In genomic region chr1:156744786-156745419, GRCh38 we compare ENCODE assay signal across 9 cellular contexts. TPM values are rescaled to one million over a fixed set of nuclear protein-coding genes. Genes with fewer than 3 reads are reported as not detected.
DNase-seq lines count a peak whose midpoint lies in the region; TF ChIP-seq lines count a peak whose summit lies in the region.
"Had no signal": no experiment of that assay in that cellular context is flagged by ENCODE, and none has a peak within 500 bp of the region (broad histone marks: within the 10 kb centered on the region; RNA-seq: fewer than 3 reads in every experiment).

No MANE protein-coding gene starts in this region.

- peak overlapping the region; percentile 94; the same call in 1 of the 2 replicates for H3K4me2 ChIP-seq in KMS-11
- no peak overlapping the region for H3K4me2 ChIP-seq in osteoblast (ENCODE audit: insufficient read depth, low read length)

- no peak overlapping the region for H3K4me3 Mint-ChIP-seq in CD14-positive monocyte
- no peak overlapping the region for H3K4me3 Mint-ChIP-seq in dendritic cell treated with granulocyte-macrophage colony-stimulating factor and Interleukin-4, amounts not matched to agents 40 ng/mL and 50 ng/mL, for 4 days

- H2AFZ ChIP-seq in KMS-11 (ENCODE audit: low read depth): no peak overlapping the region
- no peak overlapping the region for H2AFZ ChIP-seq in osteoblast (ENCODE audit: low read length)

- H4K20me1 ChIP-seq in KMS-11 (ENCODE audit: insufficient read depth): peaks cover 11% of the 10 kb centered on the region; the same call in 1 of the 2 replicates
- no peaks in the 10 kb centered on the region for H4K20me1 ChIP-seq in osteoblast (ENCODE audit: insufficient read depth, low read length)

- H3K9me3 Mint-ChIP-seq in CD14-positive monocyte: peaks cover 0 to 2% (median 0%) of the 10 kb centered on the region in 7 donors
- no peaks in the 10 kb centered on the region for H3K9me3 Mint-ChIP-seq in dendritic cell treated with granulocyte-macrophage colony-stimulating factor and Interleukin-4, amounts not matched to agents 40 ng/mL and 50 ng/mL, for 4 days

- H3K4me3 ChIP-seq in KMS-11 (IDR thresholded peaks at IDR 0.05; ENCODE audit: insufficient read depth, low read depth, low read length) (no peak overlapping the region), osteoblast (ENCODE audit: insufficient read depth, low read length) (no peak overlapping the region), Peyer's patch (no peak overlapping the region)

- H3K27me3 ChIP-seq in KMS-11 (ENCODE audit: insufficient read depth, low read depth) (no peaks in the 10 kb centered on the region), osteoblast (ENCODE audit: insufficient read depth, low read length) (no peaks in the 10 kb centered on the region), Peyer's patch (no peaks in the 10 kb centered on the region)

- peak overlapping the region; percentile 86; the same call in 1 of the 2 replicates for H3K27ac ChIP-seq in KMS-11
- H3K27ac ChIP-seq in osteoblast (ENCODE audit: low read depth, low read length): peak overlapping the region; percentile 100
- peak overlapping the region in 1 of 4 donors; percentile 99 for H3K27ac ChIP-seq in Peyer's patch

- intact Hi-C loops in CD14-positive monocyte (cut with micrococcal nuclease): loop anchor here in 1 of 2 donors (5.0 kb wide), 1 partner anchor 243 kb away; the partner anchor contains the start of gene MEF2D
- intact Hi-C loops in dendritic cell treated with granulocyte-macrophage colony-stimulating factor and Interleukin-4, amounts not matched to agents 40 ng/mL and 50 ng/mL, for 4 days (cut with micrococcal nuclease): no loop called here

- peaks cover 28 to 41% of the 10 kb centered on the region in 2 donors for H3K36me3 Mint-ChIP-seq in CD14-positive monocyte
- H3K36me3 Mint-ChIP-seq in dendritic cell treated with granulocyte-macrophage colony-stimulating factor and Interleukin-4, amounts not matched to agents 40 ng/mL and 50 ng/mL, for 4 days (ENCODE audit: low read depth): peaks cover 85% of the 10 kb centered on the region

- TF ChIP-seq POLR2A in Peyer's patch (IDR thresholded peaks at IDR 0.05): no peak

- no peak overlapping the region for H3K9ac ChIP-seq in KMS-11

- H3K27ac Mint-ChIP-seq in CD14-positive monocyte: peak overlapping the region; percentile 37 to 96 (median 89)
- peak overlapping the region; percentile 92 for H3K27ac Mint-ChIP-seq in dendritic cell treated with granulocyte-macrophage colony-stimulating factor and Interleukin-4, amounts not matched to agents 40 ng/mL and 50 ng/mL, for 4 days

- DNase-seq in CD14-positive monocyte (ENCODE audit: low spot score) (no peak), osteoblast (ENCODE audit: insufficient read length, low spot score, missing footprints) (no peak), amygdala (lab: John Stamatoyannopoulos, UW) (no peak), SW480 (ENCODE audit: low spot score) (no peak), DMS53 (lab: John Stamatoyannopoulos, UW) (no peak), Peyer's patch (no peak)
- DNase-seq: DMS79 treated with DMSO at 0.1 percent for 48 hours had no signal

- H3K4me1 ChIP-seq in KMS-11 (ENCODE audit: low read depth, poor library complexity, severe bottlenecking) (peaks cover 72% of the 10 kb centered on the region), osteoblast (ENCODE audit: insufficient read depth, low read length) (peaks cover 53% of the 10 kb centered on the region), Peyer's patch (peaks cover 0 to 48% (median 34%) of the 10 kb centered on the region in 4 donors)

- peaks cover 78% of the 10 kb centered on the region for H3K79me2 ChIP-seq in KMS-11 (ENCODE audit: insufficient read depth, low read depth)
- H3K79me2 ChIP-seq in osteoblast (ENCODE audit: insufficient read depth, low read length): peaks cover 74% of the 10 kb centered on the region

- no peaks in the 10 kb centered on the region for H3K9me3 ChIP-seq in osteoblast (ENCODE audit: low read depth, low read length)
- no peaks in the 10 kb centered on the region for H3K9me3 ChIP-seq in Peyer's patch

- peaks cover 63% of the 10 kb centered on the region for H3K4me1 Mint-ChIP-seq in CD14-positive monocyte
- peaks cover 83% of the 10 kb centered on the region for H3K4me1 Mint-ChIP-seq in dendritic cell treated with granulocyte-macrophage colony-stimulating factor and Interleukin-4, amounts not matched to agents 40 ng/mL and 50 ng/mL, for 4 days (ENCODE audit: low read depth)

- H3K36me3 ChIP-seq in KMS-11 (ENCODE audit: insufficient read depth) (no peaks in the 10 kb centered on the region; the same call in 1 of the 2 replicates), osteoblast (ENCODE audit: insufficient read depth, low read length) (peaks cover 44% of the 10 kb centered on the region), Peyer's patch (peaks cover 0 to 32% (median 0%) of the 10 kb centered on the region in 3 donors)

- TF ChIP-seq CTCF in CD14-positive monocyte (IDR thresholded peaks at IDR 0.05) (no peak), KMS-11 (conservative IDR thresholded peaks at IDR 0.05; ENCODE audit: low read depth, low read length) (no peak), osteoblast (IDR thresholded peaks at IDR 0.05; ENCODE audit: extremely low read depth, low read depth, low read length) (no peak), Peyer's patch (IDR thresholded peaks at IDR 0.05) (no peak)

- peaks cover 0 to 3% (median 2%) of the 10 kb centered on the region in 3 donors for H3K27me3 Mint-ChIP-seq in CD14-positive monocyte (ENCODE audit: low read depth in 3 of 3)
- no peaks in the 10 kb centered on the region for H3K27me3 Mint-ChIP-seq in dendritic cell treated with granulocyte-macrophage colony-stimulating factor and Interleukin-4, amounts not matched to agents 40 ng/mL and 50 ng/mL, for 4 days

RNA-seq across cellular contexts. Expression of gene MRPL24, which starts 4.0 kb away (rescaled TPM):
- 10 to 100 TPM; 38.4 to 47.0 TPM for polyA plus RNA-seq in CD14-positive monocyte
- 16.2 and 17.7 TPM in 2 replicates for total RNA-seq in osteoblast
- 10 to 100 TPM; 15.7 to 35.8 (median 22.0) TPM for total RNA-seq in Peyer's patch

RNA-seq across cellular contexts. Expression of gene HDGF, which starts 6.6 kb away (rescaled TPM):
- 10 to 100 TPM; 23.9 to 49.9 TPM for polyA plus RNA-seq in CD14-positive monocyte
- 167 and 177 TPM in 2 replicates for total RNA-seq in osteoblast
- total RNA-seq in Peyer's patch: 100 to 1,000 TPM; 234 to 309 (median 281) TPM

RNA-seq across cellular contexts. Expression of gene ISG20L2, which starts 16.3 kb away (rescaled TPM):
- polyA plus RNA-seq in CD14-positive monocyte: 10 to 100 TPM; 17.2 to 18.1 TPM
- total RNA-seq in osteoblast (16.8 and 21.0 TPM in 2 replicates), Peyer's patch (10 to 100 TPM; 22.4 to 47.2 (median 27.9) TPM)

RNA-seq across cellular contexts. Expression of gene METTL25B, which starts 16.6 kb away (rescaled TPM):
- polyA plus RNA-seq in CD14-positive monocyte: 1 to 10 TPM; 4.6 to 4.8 TPM
- total RNA-seq in osteoblast (8.3 and 12.7 TPM in 2 replicates), Peyer's patch (10 to 100 TPM; 33.8 to 95.2 (median 64.9) TPM)

RNA-seq across cellular contexts. Expression of gene PRCC, which starts 22.4 kb away (rescaled TPM):
- 10 to 100 TPM; 26.7 to 29.6 TPM for polyA plus RNA-seq in CD14-positive monocyte
- total RNA-seq in osteoblast (18.0 and 22.8 TPM in 2 replicates), Peyer's patch (100 to 1,000 TPM in 1 of 4 donors, 10 to 100 TPM in 3; 43.3 to 114 (median 46.3) TPM)
